8 cellular contexts compared by ENCODE assay signal in the genomic region with DNA sequence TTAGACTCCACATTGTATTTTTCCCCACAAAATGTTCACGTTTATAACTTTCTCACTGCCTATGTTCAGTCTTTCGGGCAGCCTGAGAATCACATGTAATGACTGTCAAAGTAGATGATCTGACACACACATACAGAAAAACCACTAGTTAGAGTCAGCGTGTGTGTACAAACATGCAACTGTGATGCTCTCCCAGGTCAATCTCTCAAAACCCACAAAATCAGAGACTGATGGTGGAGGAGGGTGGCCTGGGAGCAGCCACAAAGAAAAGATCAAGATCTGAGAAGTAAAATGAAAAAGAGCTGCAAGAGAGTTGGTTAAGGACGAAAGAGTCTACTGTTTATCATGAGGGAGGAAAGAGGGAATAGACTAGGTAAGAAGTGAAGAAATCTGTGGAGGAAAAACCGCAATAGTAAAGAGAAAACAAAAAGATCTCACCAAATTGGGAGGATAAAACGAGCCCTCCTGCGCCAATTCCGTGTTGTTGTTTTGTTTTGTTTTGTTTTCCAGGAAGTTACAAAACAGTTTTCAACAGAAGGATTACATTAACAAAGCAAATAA. TPM values are rescaled to one million over a fixed set of nuclear protein-coding genes. Genes with fewer than 3 reads are reported as not detected.
DNase-seq lines count a peak whose midpoint lies in the region; ATAC-seq and TF ChIP-seq lines count a peak whose summit lies in the region.

No MANE protein-coding gene starts in this region.

- TF ChIP-seq EP300 in ovary (IDR thresholded peaks at IDR 0.05), result no peak

- TF ChIP-seq CTCF in DND-41 (IDR thresholded peaks at IDR 0.05; ENCODE audit: borderline replicate concordance, extremely low read depth, low read length, poor library complexity, severe bottlenecking) (no peak), OCI-LY7 (conservative IDR thresholded peaks at IDR 0.05; ENCODE audit: low read length) (no peak), ovary (IDR thresholded peaks at IDR 0.05) (no peak)

- peaks cover 20% of the 10 kb centered on the region for H3K36me3 ChIP-seq in DND-41 (ENCODE audit: insufficient read depth, low read length)
- no peaks in the 10 kb centered on the region for H3K36me3 ChIP-seq in OCI-LY7 (ENCODE audit: insufficient read depth, low read length)
- no peaks in the 10 kb centered on the region for H3K36me3 ChIP-seq in ovary

- H2AFZ ChIP-seq in DND-41 (ENCODE audit: low read depth, low read length) (no peak overlapping the region), OCI-LY7 (ENCODE audit: low read length) (peak overlapping the region; percentile 47; the same call in 1 of the 2 replicates)

- 5 to 7% (median 6%) methylated on average over 8 of the region's 8 CpGs for WGBS in ovary, 3 donors

- peak overlapping the region; percentile 76 for H3K9ac ChIP-seq in DND-41 (ENCODE audit: low read depth, low read length)

- H3K27me3 ChIP-seq in DND-41 (ENCODE audit: insufficient read depth, low read length, poor library complexity) (peaks cover 15% of the 10 kb centered on the region), ovary (no peaks in the 10 kb centered on the region)

- H3K4me3 Mint-ChIP-seq in effector memory CD8-positive, alpha-beta T cell, result peak overlapping the region; percentile 81 to 84

- peak overlapping the region; percentile 99 for H3K4me2 ChIP-seq in DND-41 (ENCODE audit: insufficient read depth, low read length)
- H3K4me2 ChIP-seq in OCI-LY7 (ENCODE audit: low read length), result peak overlapping the region; percentile 97

- POLR2A ChIA-PET in OCI-LY7 (lab: Charles Lee), result interaction anchor here (0.8 to 2.7 kb wide), 10 partner anchors 10 to 205 kb away, joined by 3 to 21 read pairs (median 4); a partner anchor contains a TSS

- TF ChIP-seq POLR2A in ovary (IDR thresholded peaks at IDR 0.05), result no peak

- peaks cover 72% of the 10 kb centered on the region for H3K79me2 ChIP-seq in DND-41 (ENCODE audit: insufficient read depth, low read length)
- peaks cover 60% of the 10 kb centered on the region for H3K79me2 ChIP-seq in OCI-LY7 (ENCODE audit: insufficient read depth, low read depth, low read length)

- peaks cover 40% of the 10 kb centered on the region for H4K20me1 ChIP-seq in DND-41 (ENCODE audit: insufficient read depth, low read length)
- peaks cover 25% of the 10 kb centered on the region for H4K20me1 ChIP-seq in OCI-LY7 (ENCODE audit: insufficient read depth, low read length)

- peak overlapping the region; percentile 44 to 92 for H3K4me3 ChIP-seq in DND-41 (ENCODE audit: low read depth in 1 of 2, low read length in 2 of 2)
- H3K4me3 ChIP-seq in OCI-LY7 (ENCODE audit: low read depth, low read length, poor library complexity, severe bottlenecking), result peak overlapping the region; percentile 83
- peak overlapping the region; percentile 73 for H3K4me3 ChIP-seq in ovary

- H3K27ac ChIP-seq in DND-41 (ENCODE audit: low read length) (peak overlapping the region; percentile 70; the same call in 1 of the 2 replicates), OCI-LY7 (ENCODE audit: low read depth, low read length, poor library complexity, severe bottlenecking) (peak overlapping the region; percentile 75), ovary (peak overlapping the region in 1 of 2 donors; percentile 99)

- H3K9me3 ChIP-seq in DND-41 (ENCODE audit: insufficient read depth, low read length, severe bottlenecking), result no peaks in the 10 kb centered on the region
- no peaks in the 10 kb centered on the region for H3K9me3 ChIP-seq in OCI-LY7 (ENCODE audit: low read length)
- H3K9me3 ChIP-seq in ovary, result no peaks in the 10 kb centered on the region

- DNase-seq in DND-41 (no peak), OCI-LY7 (ENCODE audit: low spot score) (peak; percentile 12), ovary (no peak), DMS79 treated with DMSO at 0.1 percent for 48 hours (lab: John Stamatoyannopoulos, UW) (no peak), NCI-H1105 treated with DMSO at 0.1 percent for 48 hours (lab: John Stamatoyannopoulos, UW) (no peak)
- DNase-seq in effector memory CD8-positive, alpha-beta T cell, result no peak
- DNase-seq in stimulated activated CD4-positive, alpha-beta T cell treated with anti-CD3 and anti-CD28 coated beads, Interleukin-4, amount 100 ng/mL, for 1 hour, result no peak

- BruUV-seq in OCI-LY7 (replicated peaks; lab: Mats Ljungman, UMichigan), result TSS peak; percentile 50

- H3K27ac Mint-ChIP-seq in effector memory CD8-positive, alpha-beta T cell, result peak overlapping the region; percentile 47 to 55

- no peak for ATAC-seq in DND-41 (ENCODE audit: insufficient read depth, low read depth)
- ATAC-seq in effector memory CD8-positive, alpha-beta T cell (replicated peaks), result no peak
- ATAC-seq in HG03521 (IDR thresholded peaks at IDR 0.05; ENCODE audit: unreplicated experiment), result no peak

- H3K9me3 Mint-ChIP-seq in effector memory CD8-positive, alpha-beta T cell, result no peaks in the 10 kb centered on the region

- H3K4me1 Mint-ChIP-seq in effector memory CD8-positive, alpha-beta T cell (ENCODE audit: low read depth in 2 of 2), result peaks cover 35 to 54% of the 10 kb centered on the region in 2 donors

- CTCF ChIA-PET in OCI-LY7 (lab: Charles Lee; ENCODE audit: unreplicated experiment), result no interaction called here

- H3K4me1 ChIP-seq in DND-41 (ENCODE audit: insufficient read depth, low read length), result peaks cover 67% of the 10 kb centered on the region
- H3K4me1 ChIP-seq in OCI-LY7 (ENCODE audit: insufficient read depth, low read length, poor library complexity, severe bottlenecking), result peaks cover 37% of the 10 kb centered on the region
- H3K4me1 ChIP-seq in ovary (ENCODE audit: insufficient read depth), result peaks cover 13% of the 10 kb centered on the region

- intact Hi-C loops in OCI-LY7 (cut with micrococcal nuclease; ENCODE audit: unreplicated experiment) (loop anchor here (2.0 to 5.0 kb wide), 5 partner anchors 61 to 1863 kb away; a partner anchor contains a TSS), ovary (cut with DNase I) (loop anchor here in 2 of 4 donors (10.0 kb wide), 2 partner anchors 105 to 115 kb away; a partner anchor contains a TSS)

- H3K36me3 Mint-ChIP-seq in effector memory CD8-positive, alpha-beta T cell (ENCODE audit: insufficient read depth), result peaks cover 5% of the 10 kb centered on the region

- no peaks in the 10 kb centered on the region for H3K9me2 ChIP-seq in OCI-LY7 (ENCODE audit: insufficient read depth, low read length)

- no peaks in the 10 kb centered on the region for H3K27me3 Mint-ChIP-seq in effector memory CD8-positive, alpha-beta T cell

RNA-seq across cellular contexts. Expression of a gene that starts 2.3 kb away (rescaled TPM):
- total RNA-seq in OCI-LY7 (2014; rRNA removed; shearing (Covaris generic)), result 17.8 and 19.0 TPM in 2 replicates
- 27.0 and 36.6 TPM in 2 replicates for total RNA-seq in OCI-LY7 (2022)
- total RNA-seq in ovary, result 10 to 100 TPM; 26.3 to 52.0 (median 39.1) TPM
- polyA plus RNA-seq in ovary, result 10 to 100 TPM; 18.5 to 47.4 TPM
